In the genomic region with DNA sequence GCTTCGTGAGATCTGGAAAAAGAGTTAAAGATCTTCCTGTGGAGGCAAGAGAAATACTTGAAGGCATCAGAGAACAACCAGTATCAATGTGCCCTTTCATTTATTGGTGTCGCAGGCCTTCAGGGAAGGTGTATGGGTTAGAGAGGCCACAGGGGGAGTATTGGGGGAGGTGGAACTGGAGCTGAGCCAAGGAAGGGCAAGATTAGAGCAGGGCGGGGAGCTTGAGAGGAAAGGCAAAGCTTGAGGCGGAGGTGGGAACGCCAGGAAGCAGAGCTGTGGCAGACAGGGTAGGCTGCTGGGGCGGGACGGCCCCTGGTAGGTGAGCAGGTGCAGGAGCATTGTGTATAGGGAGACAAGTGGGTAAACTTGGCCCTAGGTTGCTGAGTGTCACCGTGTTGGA, we compare ENCODE assay signal across 14 cellular contexts.
DNase-seq lines count a peak whose midpoint lies in the region; ATAC-seq and TF ChIP-seq lines count a peak whose summit lies in the region.
"Had no signal": no experiment of that assay in that cellular context is flagged by ENCODE, and none has a peak within 500 bp of the region (broad histone marks: within the 10 kb centered on the region; RNA-seq: fewer than 3 reads in every experiment).

No MANE protein-coding gene starts in this region.

- peaks cover 0 to 42% (median 15%) of the 10 kb centered on the region in 11 experiments; a peak in 12 of 22 replicates for H3K36me3 ChIP-seq in BLaER1 treated with 17β-estradiol and CSF1 and Interleukin-3, amounts not matched to agents 10 nM and 100 nM
- no peaks in the 10 kb centered on the region for H3K36me3 ChIP-seq in OCI-LY7 (ENCODE audit: insufficient read depth, low read length)

- WGBS in right cardiac atrium: 52% methylated on average over 8 of the region's 8 CpGs

- no peaks in the 10 kb centered on the region for H3K79me2 ChIP-seq in OCI-LY7 (ENCODE audit: insufficient read depth, low read depth, low read length)

- peaks cover 0 to 45% (median 9%) of the 10 kb centered on the region in 11 experiments; a peak in 12 of 22 replicates for H4K20me1 ChIP-seq in BLaER1 treated with 17β-estradiol and CSF1 and Interleukin-3, amounts not matched to agents 10 nM and 100 nM
- H4K20me1 ChIP-seq in OCI-LY7 (ENCODE audit: insufficient read depth, low read length): no peaks in the 10 kb centered on the region

- H3K9ac ChIP-seq in BLaER1 treated with 17β-estradiol and CSF1 and Interleukin-3, amounts not matched to agents 10 nM and 100 nM: no peak overlapping the region

- no peaks in the 10 kb centered on the region for H3K27me3 ChIP-seq in BLaER1 treated with 17β-estradiol and CSF1 and Interleukin-3, amounts not matched to agents 10 nM and 100 nM
- no peaks in the 10 kb centered on the region for H3K27me3 ChIP-seq in right cardiac atrium (ENCODE audit: control insufficient read depth, insufficient read depth)
- H3K27me3 ChIP-seq: upper lobe of left lung had no signal

- no peak overlapping the region for H2AFZ ChIP-seq in OCI-LY7 (ENCODE audit: low read length)

- CTCF ChIA-PET in OCI-LY7 (lab: Charles Lee; ENCODE audit: unreplicated experiment): no interaction called here

- no peak overlapping the region for H3K27ac ChIP-seq in BLaER1 treated with 17β-estradiol and CSF1 and Interleukin-3, amounts not matched to agents 10 nM and 100 nM
- H3K27ac ChIP-seq in right cardiac atrium (ENCODE audit: low read length) (peak overlapping the region; percentile 7), OCI-LY7 (ENCODE audit: low read depth, low read length, poor library complexity, severe bottlenecking) (no peak overlapping the region)
- H3K27ac ChIP-seq: upper lobe of left lung had no signal

- intact Hi-C loops in right cardiac atrium (cut with DNase I): no loop called here
- intact Hi-C loops in OCI-LY7 (cut with micrococcal nuclease; ENCODE audit: unreplicated experiment): no loop called here

- peaks cover 35 to 59% (median 50%) of the 10 kb centered on the region in 10 experiments for H3K4me1 ChIP-seq in BLaER1 treated with 17β-estradiol and CSF1 and Interleukin-3, amounts not matched to agents 10 nM and 100 nM
- H3K4me1 ChIP-seq in right cardiac atrium (ENCODE audit: control insufficient read depth, insufficient read depth, low read length): peaks cover 18% of the 10 kb centered on the region
- peaks cover 35% of the 10 kb centered on the region for H3K4me1 ChIP-seq in OCI-LY7 (ENCODE audit: insufficient read depth, low read length, poor library complexity, severe bottlenecking)

- POLR2A ChIA-PET in OCI-LY7 (lab: Charles Lee): interaction anchor here (0.6 to 1.0 kb wide), 2 partner anchors 15 to 136 kb away, joined by 3 read pairs; no protein-coding TSS in a partner anchor

- no TSS peak for BruUV-seq in OCI-LY7 (replicated peaks; lab: Mats Ljungman, UMichigan)

- H3K9me3 ChIP-seq in BLaER1 treated with 17β-estradiol and CSF1 and Interleukin-3, amounts not matched to agents 10 nM and 100 nM (replicated peaks in 1 of 11): no peaks in the 10 kb centered on the region
- no peaks in the 10 kb centered on the region for H3K9me3 ChIP-seq in right cardiac atrium (ENCODE audit: control insufficient read depth, low read length)
- no peaks in the 10 kb centered on the region for H3K9me3 ChIP-seq in OCI-LY7 (ENCODE audit: low read length)
- H3K9me3 ChIP-seq: upper lobe of left lung had no signal

- DNase-seq in COR-L47 (lab: John Stamatoyannopoulos, UW) (peak; percentile 26), NCI-H69 (lab: John Stamatoyannopoulos, UW) (peak; percentile 87), right cardiac atrium (no peak), OCI-LY7 (ENCODE audit: low spot score) (no peak), EL (no peak), DMS79 treated with DMSO at 0.1 percent for 48 hours (lab: John Stamatoyannopoulos, UW) (no peak), inferior parietal cortex (ENCODE audit: extremely low spot score) (no peak)
- DNase-seq: activated effector memory CD4-positive, alpha-beta T cell treated with anti-CD3 and anti-CD28 coated beads, Interleukin-2, amount 50 U/mL, for 16 hours; naive B cell; NCI-H526; stimulated activated CD4-positive, alpha-beta T cell treated with anti-CD3 and anti-CD28 coated beads, Interleukin-4, amount 100 ng/mL, for 1 hour; T-helper 9 cell; upper lobe of left lung had no signal

- H3K4me3 ChIP-seq in BLaER1 treated with 17β-estradiol and CSF1 and Interleukin-3, amounts not matched to agents 10 nM and 100 nM: no peak overlapping the region
- H3K4me3 ChIP-seq in right cardiac atrium (ENCODE audit: low read length) (no peak overlapping the region), OCI-LY7 (ENCODE audit: low read depth, low read length, poor library complexity, severe bottlenecking) (no peak overlapping the region)
- H3K4me3 ChIP-seq: upper lobe of left lung had no signal

- no peak for TF ChIP-seq CTCF in OCI-LY7 (conservative IDR thresholded peaks at IDR 0.05; ENCODE audit: low read length)

- peak overlapping the region in 8 of 11 experiments; percentile 23 to 53 (median 46); a peak in 15 of 22 replicates for H3K4me2 ChIP-seq in BLaER1 treated with 17β-estradiol and CSF1 and Interleukin-3, amounts not matched to agents 10 nM and 100 nM
- H3K4me2 ChIP-seq in OCI-LY7 (ENCODE audit: low read length): no peak overlapping the region

- H3K9me2 ChIP-seq in OCI-LY7 (ENCODE audit: insufficient read depth, low read length): no peaks in the 10 kb centered on the region

- peak in 1 of 2 donors; percentile 20 for ATAC-seq in right cardiac atrium

Comparison
In these comparisons a context has a peak if more than half of its experiments do, and no peak if none do; other contexts are left out.
1. DNase-seq: peak in COR-L47 (single experiment) and NCI-H69 (single experiment); none in right cardiac atrium (0 of 3), OCI-LY7 (single experiment), EL (single experiment), DMS79 treated with DMSO at 0.1 percent for 48 hours (single experiment) and inferior parietal cortex (single experiment).